Comparison of ENCODE assay signal across 8 cellular contexts in the genomic region with DNA sequence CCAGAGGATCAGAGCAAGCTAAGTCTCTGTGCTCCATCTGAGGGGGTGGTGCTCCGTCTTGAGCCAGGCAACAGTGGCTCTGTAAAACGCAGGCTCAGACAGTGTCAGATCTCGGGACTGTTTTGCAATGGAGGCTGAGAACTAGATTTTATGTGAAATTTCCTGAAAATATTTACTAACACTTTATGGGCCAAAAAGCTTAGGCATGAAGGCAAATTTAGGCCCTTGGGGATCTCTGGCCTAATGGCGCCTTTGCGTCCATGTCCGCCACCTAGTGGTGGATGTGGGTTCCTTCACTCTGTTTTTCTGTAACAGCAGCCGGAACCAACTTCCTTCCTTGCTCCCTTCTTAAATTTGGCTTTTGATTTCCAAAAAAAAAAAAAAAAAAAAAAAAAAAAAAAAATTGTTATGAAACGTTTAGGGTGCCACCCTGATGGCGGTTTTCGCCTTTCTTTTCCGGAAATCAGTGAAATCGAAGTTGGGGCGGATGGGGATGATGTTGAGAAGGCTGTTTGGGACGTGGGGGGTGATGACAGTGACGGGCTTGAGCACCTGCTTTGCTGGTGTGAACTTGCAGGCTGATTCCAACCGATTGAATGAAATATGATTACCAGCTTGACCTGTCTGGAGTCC. TPM values are rescaled to one million over a fixed set of nuclear protein-coding genes. Genes with fewer than 3 reads are reported as not detected.
A peak's percentile ranks its signal among the peaks of the same experiment; 100 is the strongest.
DNase-seq lines count a peak whose midpoint lies in the region; ATAC-seq and TF ChIP-seq lines count a peak whose summit lies in the region.

No MANE protein-coding gene starts in this region.

- H3K4me3 ChIP-seq in CD4-positive, CD25-positive, alpha-beta regulatory T cell (ENCODE audit: low read depth, low read length) = no peak overlapping the region
- no peak overlapping the region for H3K4me3 ChIP-seq in astrocyte of the spinal cord (ENCODE audit: low read depth, low read length)

- H3K9me3 Mint-ChIP-seq in CD4-positive, CD25-positive, alpha-beta regulatory T cell = peaks cover 0 to 15% (median 5%) of the 10 kb centered on the region in 7 donors

- DNase-seq in CD4-positive, CD25-positive, alpha-beta regulatory T cell = peak; percentile 17 to 64 (median 38)
- DNase-seq in astrocyte of the spinal cord (ENCODE audit: low read depth, low spot score) (peak; percentile 44), kidney glomerular epithelial cell (lab: John Stamatoyannopoulos, UW) (peak; percentile 22), NCI-H128 (lab: John Stamatoyannopoulos, UW; ENCODE audit: unreplicated experiment) (no peak)
- DNase-seq in stimulated activated CD8-positive, alpha-beta memory T cell treated with anti-CD3 and anti-CD28 coated beads, Interleukin-12 subunit alpha, Interleukin-12 subunit beta, amount 100 ng/mL, for 1 hour (ENCODE audit: low read depth) = peak; percentile 15

- H3K36me3 Mint-ChIP-seq in CD4-positive, CD25-positive, alpha-beta regulatory T cell = no peaks in the 10 kb centered on the region

- H3K27ac Mint-ChIP-seq in CD4-positive, CD25-positive, alpha-beta regulatory T cell = peak overlapping the region in 1 of 3 donors; percentile 24

- H3K9me3 ChIP-seq in CD4-positive, CD25-positive, alpha-beta regulatory T cell (ENCODE audit: control insufficient read depth in 2 of 2, low read length in 2 of 2) = no peaks in the 10 kb centered on the region

- peak; percentile 82 for TF ChIP-seq CTCF in astrocyte of the spinal cord (IDR thresholded peaks at IDR 0.05; ENCODE audit: low read depth, low read length)

- ATAC-seq in CD4-positive, CD25-positive, alpha-beta regulatory T cell (ENCODE audit: low read depth in 2 of 2) = no peak
- ATAC-seq in GM19035 (IDR thresholded peaks at IDR 0.05; ENCODE audit: unreplicated experiment) (peak; percentile 81), HG03457 (IDR thresholded peaks at IDR 0.05; ENCODE audit: unreplicated experiment) (peak; percentile 60), SK-N-SH treated with all-trans-retinoic acid at 6 μM for 48 hours (peak; percentile 86)

- H3K27me3 ChIP-seq in CD4-positive, CD25-positive, alpha-beta regulatory T cell (ENCODE audit: control insufficient read depth, insufficient read depth, low read length) = peaks cover 1% of the 10 kb centered on the region

- peaks cover 6 to 12% (median 10%) of the 10 kb centered on the region in 4 donors for H3K4me1 Mint-ChIP-seq in CD4-positive, CD25-positive, alpha-beta regulatory T cell

- H3K27me3 Mint-ChIP-seq in CD4-positive, CD25-positive, alpha-beta regulatory T cell = peaks cover 16% of the 10 kb centered on the region

- H3K36me3 ChIP-seq in CD4-positive, CD25-positive, alpha-beta regulatory T cell (ENCODE audit: control insufficient read depth, insufficient read depth, low read length) = no peaks in the 10 kb centered on the region

- H3K4me1 ChIP-seq in CD4-positive, CD25-positive, alpha-beta regulatory T cell (ENCODE audit: control insufficient read depth, insufficient read depth, low read length, poor library complexity, severe bottlenecking) = no peaks in the 10 kb centered on the region

- peak overlapping the region in 1 of 4 donors; percentile 66 for H3K4me3 Mint-ChIP-seq in CD4-positive, CD25-positive, alpha-beta regulatory T cell

- no peak overlapping the region for H3K27ac ChIP-seq in CD4-positive, CD25-positive, alpha-beta regulatory T cell (ENCODE audit: insufficient read depth, low read length, poor library complexity, severe bottlenecking)

- in situ Hi-C loops in astrocyte of the spinal cord (cut with HindIII; ENCODE audit: low sequenced_read_pairs) = no loop called here

TF ChIP-seq in SK-N-SH treated with all-trans-retinoic acid at 6 μM for 48 hours, 23 proteins besides CTCF, POLR2A, EP300 and RAD21:
- no peak for TF ChIP-seq GLIS3 (CRISPR knock-in tag; IDR thresholded peaks at IDR 0.05)
- TF ChIP-seq PPARA (CRISPR knock-in tag; IDR thresholded peaks at IDR 0.05; ENCODE audit: borderline replicate concordance) = no peak
- no peak for TF ChIP-seq OSR1 (CRISPR knock-in tag; IDR thresholded peaks at IDR 0.05)
- no peak for TF ChIP-seq BACH2 (CRISPR knock-in tag; IDR thresholded peaks at IDR 0.05; ENCODE audit: borderline replicate concordance)
- no peak for TF ChIP-seq TOX (CRISPR knock-in tag; IDR thresholded peaks at IDR 0.05; ENCODE audit: borderline replicate concordance)
- no peak for TF ChIP-seq ZFP30 (CRISPR knock-in tag; IDR thresholded peaks at IDR 0.05)
- TF ChIP-seq TCF4 (CRISPR knock-in tag; IDR thresholded peaks at IDR 0.05; ENCODE audit: borderline replicate concordance) = no peak

RNA-seq across cellular contexts. Expression of gene ELAC2, which starts 14.0 kb away (rescaled TPM):
- total RNA-seq in CD4-positive, CD25-positive, alpha-beta regulatory T cell = 62.5 TPM
- 10 to 100 TPM; 47.3 to 53.3 (median 48.9) TPM for polyA plus RNA-seq in CD4-positive, CD25-positive, alpha-beta regulatory T cell

Comparison
In these comparisons a context has a peak if more than half of its experiments do, and no peak if none do; other contexts are left out.
1. ATAC-seq: peak in GM19035 (single experiment), HG03457 (single experiment) and SK-N-SH treated with all-trans-retinoic acid at 6 μM for 48 hours (single experiment); none in CD4-positive, CD25-positive, alpha-beta regulatory T cell (0 of 2).